ENCODE assay signal across 8 cellular contexts in the genomic region with DNA sequence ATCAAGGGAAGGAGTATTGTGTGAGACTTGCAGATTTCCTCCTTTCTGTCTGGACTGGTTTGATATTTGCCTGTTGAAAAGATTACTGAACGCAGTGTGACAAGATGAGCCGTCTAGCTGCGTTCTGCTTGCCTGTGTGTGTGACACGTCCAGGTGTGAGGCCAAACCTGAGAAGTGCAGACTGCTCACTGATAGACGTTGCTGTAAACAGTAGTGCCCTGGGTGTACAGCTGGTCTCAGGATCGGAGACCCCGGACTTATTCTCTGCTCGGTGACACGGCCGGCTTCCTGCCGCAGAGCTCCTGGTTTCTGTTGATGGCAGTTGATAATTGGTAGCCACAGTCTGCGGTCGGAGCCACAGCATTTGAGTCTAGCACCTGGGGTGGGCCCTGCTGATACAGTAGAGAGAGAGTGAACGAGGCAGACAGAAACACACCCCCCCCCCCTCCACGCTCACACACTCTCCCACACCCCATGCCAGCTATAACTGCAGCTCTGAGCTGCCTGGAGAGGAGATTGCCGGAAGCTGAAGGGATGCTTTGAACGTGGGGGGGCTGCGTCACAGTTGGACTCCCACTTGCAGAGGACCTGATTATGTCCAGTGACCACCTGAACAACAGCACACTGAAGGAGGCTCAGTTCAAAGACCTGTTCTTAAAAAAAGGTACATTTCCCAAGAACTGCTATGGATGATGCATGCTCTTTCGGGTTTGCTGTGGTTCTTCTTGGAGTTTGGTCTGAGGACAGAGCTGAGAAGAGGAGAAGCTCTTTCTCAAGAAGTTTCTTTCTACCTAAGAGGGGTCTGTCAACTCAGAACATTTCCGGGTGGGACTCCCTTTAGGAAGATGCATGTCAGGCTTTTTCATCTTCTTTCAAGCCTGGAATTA.
DNase-seq lines count a peak whose midpoint lies in the region; ATAC-seq and TF ChIP-seq lines count a peak whose summit lies in the region.

No MANE protein-coding gene starts in this region.

- intact Hi-C loops in thyroid gland (cut with DNase I) = loop anchor here (10.0 kb wide), 1 partner anchor 48 kb away; no protein-coding TSS in a partner anchor

- peak; percentile 45 for DNase-seq in NOMO-1 treated with DMSO at 0.1 percent for 48 hours (lab: John Stamatoyannopoulos, UW; ENCODE audit: unreplicated experiment)
- DNase-seq in activated T-helper 9 cell treated with anti-CD3 and anti-CD28 coated beads, Interleukin-2, amount 50 U/mL, for 16 hours (ENCODE audit: low read depth) = peak; percentile 59
- DNase-seq in hippocampal formation (lab: John Stamatoyannopoulos, UW) = peak; percentile 71 to 81
- peak; percentile 70 to 75 for DNase-seq in stimulated activated CD4-positive, alpha-beta T cell treated with anti-CD3 and anti-CD28 coated beads, Interleukin-2, amount 100 ng/mL, for 24 hours
- DNase-seq in OCI-M2 (lab: John Stamatoyannopoulos, UW; ENCODE audit: unreplicated experiment) = no peak
- no peak for DNase-seq in thyroid gland

- TF ChIP-seq POLR2A in thyroid gland (IDR thresholded peaks at IDR 0.05) = no peak

- ATAC-seq in GM18498 (IDR thresholded peaks at IDR 0.05; ENCODE audit: unreplicated experiment) (peak; percentile 68), HG02642 (IDR thresholded peaks at IDR 0.05; ENCODE audit: poor library complexity, unreplicated experiment) (peak; percentile 72)

- H3K36me3 ChIP-seq in thyroid gland = no peaks in the 10 kb centered on the region

- no peaks in the 10 kb centered on the region for H3K27me3 ChIP-seq in thyroid gland

- H3K4me1 ChIP-seq in thyroid gland = peaks cover 0 to 42% of the 10 kb centered on the region in 2 donors

- 60 to 68% methylated on average over 18 to 19 of the region's 20 CpGs for WGBS in thyroid gland, 2 donors

- H3K27ac ChIP-seq in thyroid gland = no peak overlapping the region

- H3K9me3 ChIP-seq in thyroid gland = no peaks in the 10 kb centered on the region

- no peak for TF ChIP-seq CTCF in thyroid gland (IDR thresholded peaks at IDR 0.05)

- no peak overlapping the region for H3K4me3 ChIP-seq in thyroid gland (replicated peaks in 1 of 3)

Comparison
In these comparisons a context has a peak if more than half of its experiments do, and no peak if none do; other contexts are left out.
1. DNase-seq: peak in NOMO-1 treated with DMSO at 0.1 percent for 48 hours (single experiment), activated T-helper 9 cell treated with anti-CD3 and anti-CD28 coated beads, Interleukin-2, amount 50 U/mL, for 16 hours (single experiment), hippocampal formation (2 of 2) and stimulated activated CD4-positive, alpha-beta T cell treated with anti-CD3 and anti-CD28 coated beads, Interleukin-2, amount 100 ng/mL, for 24 hours (2 of 2); none in OCI-M2 (single experiment) and thyroid gland (0 of 2).